In the genomic region with DNA sequence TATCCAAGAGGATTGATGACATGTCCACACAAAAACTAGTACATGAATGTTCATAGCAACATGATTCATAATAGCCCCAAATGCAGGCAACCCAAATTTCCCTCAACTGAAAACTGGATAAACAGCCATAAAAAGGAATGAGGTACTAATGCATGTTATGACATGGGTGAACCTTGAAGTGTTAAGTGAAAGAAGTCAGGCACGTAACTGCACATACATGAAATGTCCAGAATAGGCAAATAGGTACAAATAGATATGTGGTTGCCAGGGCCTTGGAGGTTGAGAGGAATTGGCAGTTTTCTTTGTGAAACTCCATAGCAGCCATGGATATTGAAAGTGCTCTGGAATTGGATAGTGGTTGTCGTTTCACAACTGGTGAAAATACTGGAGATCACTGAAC, we compare ENCODE assay signal across 8 cellular contexts. TPM values are rescaled to one million over a fixed set of nuclear protein-coding genes. Genes with fewer than 3 reads are reported as not detected.
"Had no signal": no experiment of that assay in that cellular context is flagged by ENCODE, and none has a peak within 500 bp of the region (broad histone marks: within the 10 kb centered on the region; RNA-seq: fewer than 3 reads in every experiment).

No MANE protein-coding gene starts in this region.

- H3K9ac ChIP-seq: GM23248 had no signal

- H2AFZ ChIP-seq: GM23248 had no signal

- FAIRE-seq: HTR-8/SVneo had no signal

- DNase-seq: GM23248, H7, HCEC 1CT, KBM-7 had no signal

- H3K4me3 ChIP-seq: GM23248 had no signal

- H3K27ac ChIP-seq: GM23248 had no signal

RNA-seq across cellular contexts. Expression of gene CCR4, which starts 52.2 kb away (rescaled TPM):
- total RNA-seq: GM23248, H4, H7, HT-29 had no signal
- polyA plus RNA-seq: GM23248, IgD-negative memory B cell had no signal
